ENCODE assay signal across 1 cellular context in the genomic region with DNA sequence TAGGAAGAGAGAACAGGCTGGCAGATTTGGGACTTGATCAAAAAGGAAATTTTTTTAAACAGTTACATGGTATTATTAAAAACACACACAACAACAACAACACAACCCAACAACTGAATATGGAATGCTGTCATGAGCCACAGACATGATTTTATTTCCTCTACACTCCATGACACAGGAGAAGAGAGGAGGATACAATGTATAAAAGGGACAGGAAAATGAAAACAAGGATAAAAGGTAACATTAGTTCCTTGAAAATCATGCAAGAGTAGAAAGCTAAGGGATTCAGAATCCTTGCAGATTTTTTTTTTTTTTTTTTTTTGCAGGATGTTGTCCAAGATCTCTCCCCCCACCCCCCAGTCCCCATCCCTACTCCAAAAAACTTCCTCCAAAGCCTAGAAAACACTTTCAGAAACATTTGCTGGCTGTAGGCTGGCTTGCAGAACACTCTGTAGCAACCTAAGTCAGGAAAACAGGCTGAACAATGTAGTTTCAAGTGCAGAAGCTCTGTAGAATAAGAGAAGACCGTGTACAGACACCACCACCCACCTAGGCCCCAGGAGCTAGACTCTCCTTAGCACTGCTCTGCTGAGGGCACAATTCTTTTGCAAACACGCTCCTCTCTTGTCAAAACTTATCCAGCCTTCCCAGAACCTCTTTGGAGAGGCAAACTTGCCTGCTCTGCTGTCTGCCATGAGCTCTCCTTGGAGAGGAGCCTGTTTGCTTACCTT.
TF ChIP-seq lines count a peak whose summit lies in the region.

No MANE protein-coding gene starts in this region.

TF ChIP-seq in GM23338, 12 proteins besides CTCF, POLR2A, EP300 and RAD21 (continued from another document):
- TF ChIP-seq, protein P1, sequence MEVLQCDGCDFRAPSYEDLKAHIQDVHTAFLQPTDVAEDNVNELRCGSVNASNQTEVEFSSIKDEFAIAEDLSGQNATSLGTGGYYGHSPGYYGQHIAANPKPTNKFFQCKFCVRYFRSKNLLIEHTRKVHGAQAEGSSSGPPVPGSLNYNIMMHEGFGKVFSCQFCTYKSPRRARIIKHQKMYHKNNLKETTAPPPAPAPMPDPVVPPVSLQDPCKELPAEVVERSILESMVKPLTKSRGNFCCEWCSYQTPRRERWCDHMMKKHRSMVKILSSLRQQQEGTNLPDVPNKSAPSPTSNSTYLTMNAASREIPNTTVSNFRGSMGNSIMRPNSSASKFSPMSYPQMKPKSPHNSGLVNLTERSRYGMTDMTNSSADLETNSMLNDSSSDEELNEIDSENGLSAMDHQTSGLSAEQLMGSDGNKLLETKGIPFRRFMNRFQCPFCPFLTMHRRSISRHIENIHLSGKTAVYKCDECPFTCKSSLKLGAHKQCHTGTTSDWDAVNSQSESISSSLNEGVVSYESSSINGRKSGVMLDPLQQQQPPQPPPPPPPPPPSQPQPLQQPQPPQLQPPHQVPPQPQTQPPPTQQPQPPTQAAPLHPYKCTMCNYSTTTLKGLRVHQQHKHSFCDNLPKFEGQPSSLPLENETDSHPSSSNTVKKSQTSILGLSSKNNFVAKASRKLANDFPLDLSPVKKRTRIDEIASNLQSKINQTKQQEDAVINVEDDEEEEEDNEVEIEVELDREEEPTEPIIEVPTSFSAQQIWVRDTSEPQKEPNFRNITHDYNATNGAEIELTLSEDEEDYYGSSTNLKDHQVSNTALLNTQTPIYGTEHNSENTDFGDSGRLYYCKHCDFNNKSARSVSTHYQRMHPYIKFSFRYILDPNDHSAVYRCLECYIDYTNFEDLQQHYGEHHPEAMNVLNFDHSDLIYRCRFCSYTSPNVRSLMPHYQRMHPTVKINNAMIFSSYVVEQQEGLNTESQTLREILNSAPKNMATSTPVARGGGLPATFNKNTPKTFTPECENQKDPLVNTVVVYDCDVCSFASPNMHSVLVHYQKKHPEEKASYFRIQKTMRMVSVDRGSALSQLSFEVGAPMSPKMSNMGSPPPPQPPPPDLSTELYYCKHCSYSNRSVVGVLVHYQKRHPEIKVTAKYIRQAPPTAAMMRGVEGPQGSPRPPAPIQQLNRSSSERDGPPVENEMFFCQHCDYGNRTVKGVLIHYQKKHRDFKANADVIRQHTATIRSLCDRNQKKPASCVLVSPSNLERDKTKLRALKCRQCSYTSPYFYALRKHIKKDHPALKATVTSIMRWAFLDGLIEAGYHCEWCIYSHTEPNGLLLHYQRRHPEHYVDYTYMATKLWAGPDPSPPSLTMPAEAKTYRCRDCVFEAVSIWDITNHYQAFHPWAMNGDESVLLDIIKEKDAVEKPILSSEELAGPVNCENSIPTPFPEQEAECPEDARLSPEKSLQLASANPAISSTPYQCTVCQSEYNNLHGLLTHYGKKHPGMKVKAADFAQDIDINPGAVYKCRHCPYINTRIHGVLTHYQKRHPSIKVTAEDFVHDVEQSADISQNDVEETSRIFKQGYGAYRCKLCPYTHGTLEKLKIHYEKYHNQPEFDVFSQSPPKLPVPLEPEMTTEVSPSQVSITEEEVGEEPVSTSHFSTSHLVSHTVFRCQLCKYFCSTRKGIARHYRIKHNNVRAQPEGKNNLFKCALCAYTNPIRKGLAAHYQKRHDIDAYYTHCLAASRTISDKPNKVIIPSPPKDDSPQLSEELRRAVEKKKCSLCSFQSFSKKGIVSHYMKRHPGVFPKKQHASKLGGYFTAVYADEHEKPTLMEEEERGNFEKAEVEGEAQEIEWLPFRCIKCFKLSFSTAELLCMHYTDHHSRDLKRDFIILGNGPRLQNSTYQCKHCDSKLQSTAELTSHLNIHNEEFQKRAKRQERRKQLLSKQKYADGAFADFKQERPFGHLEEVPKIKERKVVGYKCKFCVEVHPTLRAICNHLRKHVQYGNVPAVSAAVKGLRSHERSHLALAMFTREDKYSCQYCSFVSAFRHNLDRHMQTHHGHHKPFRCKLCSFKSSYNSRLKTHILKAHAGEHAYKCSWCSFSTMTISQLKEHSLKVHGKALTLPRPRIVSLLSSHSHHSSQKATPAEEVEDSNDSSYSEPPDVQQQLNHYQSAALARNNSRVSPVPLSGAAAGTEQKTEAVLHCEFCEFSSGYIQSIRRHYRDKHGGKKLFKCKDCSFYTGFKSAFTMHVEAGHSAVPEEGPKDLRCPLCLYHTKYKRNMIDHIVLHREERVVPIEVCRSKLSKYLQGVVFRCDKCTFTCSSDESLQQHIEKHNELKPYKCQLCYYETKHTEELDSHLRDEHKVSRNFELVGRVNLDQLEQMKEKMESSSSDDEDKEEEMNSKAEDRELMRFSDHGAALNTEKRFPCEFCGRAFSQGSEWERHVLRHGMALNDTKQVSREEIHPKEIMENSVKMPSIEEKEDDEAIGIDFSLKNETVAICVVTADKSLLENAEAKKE (CRISPR knock-in tag; IDR thresholded peaks at IDR 0.05), result no peak
- TF ChIP-seq ZNF331 (CRISPR knock-in tag; IDR thresholded peaks at IDR 0.05; ENCODE audit: low read depth) (no peak), CREB1 (CRISPR knock-in tag; IDR thresholded peaks at IDR 0.05; ENCODE audit: low read depth) (no peak), EZH2 (IDR thresholded peaks at IDR 0.05; ENCODE audit: low read depth, unreplicated experiment) (no peak), STAT1 (IDR thresholded peaks at IDR 0.05; ENCODE audit: unreplicated experiment) (no peak), JUNB (IDR thresholded peaks at IDR 0.05; ENCODE audit: unreplicated experiment) (no peak), EZH2phosphoT487 (IDR thresholded peaks at IDR 0.05; ENCODE audit: unreplicated experiment) (no peak)
- TF ChIP-seq, protein P2, sequence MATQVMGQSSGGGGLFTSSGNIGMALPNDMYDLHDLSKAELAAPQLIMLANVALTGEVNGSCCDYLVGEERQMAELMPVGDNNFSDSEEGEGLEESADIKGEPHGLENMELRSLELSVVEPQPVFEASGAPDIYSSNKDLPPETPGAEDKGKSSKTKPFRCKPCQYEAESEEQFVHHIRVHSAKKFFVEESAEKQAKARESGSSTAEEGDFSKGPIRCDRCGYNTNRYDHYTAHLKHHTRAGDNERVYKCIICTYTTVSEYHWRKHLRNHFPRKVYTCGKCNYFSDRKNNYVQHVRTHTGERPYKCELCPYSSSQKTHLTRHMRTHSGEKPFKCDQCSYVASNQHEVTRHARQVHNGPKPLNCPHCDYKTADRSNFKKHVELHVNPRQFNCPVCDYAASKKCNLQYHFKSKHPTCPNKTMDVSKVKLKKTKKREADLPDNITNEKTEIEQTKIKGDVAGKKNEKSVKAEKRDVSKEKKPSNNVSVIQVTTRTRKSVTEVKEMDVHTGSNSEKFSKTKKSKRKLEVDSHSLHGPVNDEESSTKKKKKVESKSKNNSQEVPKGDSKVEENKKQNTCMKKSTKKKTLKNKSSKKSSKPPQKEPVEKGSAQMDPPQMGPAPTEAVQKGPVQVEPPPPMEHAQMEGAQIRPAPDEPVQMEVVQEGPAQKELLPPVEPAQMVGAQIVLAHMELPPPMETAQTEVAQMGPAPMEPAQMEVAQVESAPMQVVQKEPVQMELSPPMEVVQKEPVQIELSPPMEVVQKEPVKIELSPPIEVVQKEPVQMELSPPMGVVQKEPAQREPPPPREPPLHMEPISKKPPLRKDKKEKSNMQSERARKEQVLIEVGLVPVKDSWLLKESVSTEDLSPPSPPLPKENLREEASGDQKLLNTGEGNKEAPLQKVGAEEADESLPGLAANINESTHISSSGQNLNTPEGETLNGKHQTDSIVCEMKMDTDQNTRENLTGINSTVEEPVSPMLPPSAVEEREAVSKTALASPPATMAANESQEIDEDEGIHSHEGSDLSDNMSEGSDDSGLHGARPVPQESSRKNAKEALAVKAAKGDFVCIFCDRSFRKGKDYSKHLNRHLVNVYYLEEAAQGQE (IDR thresholded peaks at IDR 0.05; ENCODE audit: unreplicated experiment), result no peak
